8 cellular contexts compared by ENCODE assay signal in genomic region chr5:38555354-38556114, GRCh38. TPM values are rescaled to one million over a fixed set of nuclear protein-coding genes. Genes with fewer than 3 reads are reported as not detected.
A peak's percentile ranks its signal among the peaks of the same experiment; 100 is the strongest.
DNase-seq lines count a peak whose midpoint lies in the region; ATAC-seq and TF ChIP-seq lines count a peak whose summit lies in the region.

No MANE protein-coding gene starts in this region.

- DNase-seq in T-cell (no peak), fibroblast of villous mesenchyme (ENCODE audit: low read depth) (no peak), retina (peak; percentile 44), globus pallidus (ENCODE audit: low spot score) (no peak), GM03348 (ENCODE audit: low spot score) (no peak), activated gamma-delta T cell treated with Interleukin-2 at 50 U/mL for 16 hours (no peak)

- H3K4me1 Mint-ChIP-seq in T-cell = peaks cover 14 to 18% (median 17%) of the 10 kb centered on the region in 3 donors

- no peak for TF ChIP-seq POLR2A in GM18505 (IDR thresholded peaks at IDR 0.05; ENCODE audit: borderline replicate concordance, extremely low read depth, insufficient read depth, insufficient read length)

- H3K36me3 Mint-ChIP-seq in T-cell = no peaks in the 10 kb centered on the region

- no peak overlapping the region for H3K27ac Mint-ChIP-seq in T-cell

- POLR2A ChIA-PET in T-cell (lab: Charles Lee) = no interaction called here

- no peak for TF ChIP-seq CTCF in fibroblast of villous mesenchyme (IDR thresholded peaks at IDR 0.05; ENCODE audit: insufficient read depth, low read depth, low read length)

- ATAC-seq in GM18505 (IDR thresholded peaks at IDR 0.05; ENCODE audit: unreplicated experiment) (peak; percentile 6), T-cell (replicated peaks in 1 of 4) (no peak), GM18517 (IDR thresholded peaks at IDR 0.05; ENCODE audit: unreplicated experiment) (no peak)

- CTCF ChIA-PET in T-cell (lab: Charles Lee) = no interaction called here

- H3K27me3 Mint-ChIP-seq in T-cell = peaks cover 51 to 60% of the 10 kb centered on the region in 2 donors

- H3K4me3 Mint-ChIP-seq in T-cell = peak overlapping the region; percentile 62 to 82 (median 81)

- no peaks in the 10 kb centered on the region for H3K9me3 Mint-ChIP-seq in T-cell

- peak overlapping the region; percentile 74 for H3K4me3 ChIP-seq in fibroblast of villous mesenchyme (ENCODE audit: low read depth, low read length)

RNA-seq across cellular contexts. Expression of gene LIFR, which starts 0.9 kb away (rescaled TPM):
- 1 to 10 TPM in 1 of 5 donors, under 1 TPM in 3, not detected in 1; 0.12 to 1.2 (median 0.66) TPM for total RNA-seq in T-cell
- 30.3 and 40.2 TPM in 2 replicates for total RNA-seq in fibroblast of villous mesenchyme

Comparison
In these comparisons a context has a peak if more than half of its experiments do, and no peak if none do; other contexts are left out.
1. RNA of gene LIFR, which starts 0.9 kb away (total RNA-seq): 30.3 to 40.2 TPM in fibroblast of villous mesenchyme; 0.12 to 1.2 TPM in T-cell; every median in the first group is over 10 times any median in the second.